Comparison of ENCODE assay signal across 1 cellular context in the genomic region with DNA sequence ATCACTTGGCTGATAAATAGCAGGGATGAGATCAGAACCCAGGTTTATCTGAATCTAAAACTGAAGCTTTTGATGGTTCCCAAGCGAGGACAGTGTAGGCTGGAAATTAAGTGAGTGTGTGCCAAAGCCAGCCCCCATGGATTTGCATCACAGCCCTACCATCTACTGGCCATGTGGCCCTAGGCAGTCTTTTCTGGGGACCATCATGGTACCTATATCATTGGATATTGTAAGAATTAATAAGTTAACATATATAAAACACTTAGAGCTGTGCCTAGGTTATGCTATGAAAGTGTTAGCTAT.
TF ChIP-seq lines count a peak whose summit lies in the region.

No MANE protein-coding gene starts in this region.

TF ChIP-seq in K562, 482 proteins besides CTCF, POLR2A, EP300 and RAD21 (continued from another document):
- TF ChIP-seq, protein P1, sequence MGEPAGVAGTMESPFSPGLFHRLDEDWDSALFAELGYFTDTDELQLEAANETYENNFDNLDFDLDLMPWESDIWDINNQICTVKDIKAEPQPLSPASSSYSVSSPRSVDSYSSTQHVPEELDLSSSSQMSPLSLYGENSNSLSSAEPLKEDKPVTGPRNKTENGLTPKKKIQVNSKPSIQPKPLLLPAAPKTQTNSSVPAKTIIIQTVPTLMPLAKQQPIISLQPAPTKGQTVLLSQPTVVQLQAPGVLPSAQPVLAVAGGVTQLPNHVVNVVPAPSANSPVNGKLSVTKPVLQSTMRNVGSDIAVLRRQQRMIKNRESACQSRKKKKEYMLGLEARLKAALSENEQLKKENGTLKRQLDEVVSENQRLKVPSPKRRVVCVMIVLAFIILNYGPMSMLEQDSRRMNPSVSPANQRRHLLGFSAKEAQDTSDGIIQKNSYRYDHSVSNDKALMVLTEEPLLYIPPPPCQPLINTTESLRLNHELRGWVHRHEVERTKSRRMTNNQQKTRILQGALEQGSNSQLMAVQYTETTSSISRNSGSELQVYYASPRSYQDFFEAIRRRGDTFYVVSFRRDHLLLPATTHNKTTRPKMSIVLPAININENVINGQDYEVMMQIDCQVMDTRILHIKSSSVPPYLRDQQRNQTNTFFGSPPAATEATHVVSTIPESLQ (CRISPR knock-in tag; IDR thresholded peaks at IDR 0.05): no peak
- TF ChIP-seq CC2D1A (IDR thresholded peaks at IDR 0.05): no peak
- no peak for TF ChIP-seq ZNF174 (CRISPR knock-in tag; IDR thresholded peaks at IDR 0.05)
- TF ChIP-seq, protein P2, sequence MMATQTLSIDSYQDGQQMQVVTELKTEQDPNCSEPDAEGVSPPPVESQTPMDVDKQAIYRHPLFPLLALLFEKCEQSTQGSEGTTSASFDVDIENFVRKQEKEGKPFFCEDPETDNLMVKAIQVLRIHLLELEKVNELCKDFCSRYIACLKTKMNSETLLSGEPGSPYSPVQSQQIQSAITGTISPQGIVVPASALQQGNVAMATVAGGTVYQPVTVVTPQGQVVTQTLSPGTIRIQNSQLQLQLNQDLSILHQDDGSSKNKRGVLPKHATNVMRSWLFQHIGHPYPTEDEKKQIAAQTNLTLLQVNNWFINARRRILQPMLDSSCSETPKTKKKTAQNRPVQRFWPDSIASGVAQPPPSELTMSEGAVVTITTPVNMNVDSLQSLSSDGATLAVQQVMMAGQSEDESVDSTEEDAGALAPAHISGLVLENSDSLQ (IDR thresholded peaks at IDR 0.05): no peak
- TF ChIP-seq, protein P3, sequence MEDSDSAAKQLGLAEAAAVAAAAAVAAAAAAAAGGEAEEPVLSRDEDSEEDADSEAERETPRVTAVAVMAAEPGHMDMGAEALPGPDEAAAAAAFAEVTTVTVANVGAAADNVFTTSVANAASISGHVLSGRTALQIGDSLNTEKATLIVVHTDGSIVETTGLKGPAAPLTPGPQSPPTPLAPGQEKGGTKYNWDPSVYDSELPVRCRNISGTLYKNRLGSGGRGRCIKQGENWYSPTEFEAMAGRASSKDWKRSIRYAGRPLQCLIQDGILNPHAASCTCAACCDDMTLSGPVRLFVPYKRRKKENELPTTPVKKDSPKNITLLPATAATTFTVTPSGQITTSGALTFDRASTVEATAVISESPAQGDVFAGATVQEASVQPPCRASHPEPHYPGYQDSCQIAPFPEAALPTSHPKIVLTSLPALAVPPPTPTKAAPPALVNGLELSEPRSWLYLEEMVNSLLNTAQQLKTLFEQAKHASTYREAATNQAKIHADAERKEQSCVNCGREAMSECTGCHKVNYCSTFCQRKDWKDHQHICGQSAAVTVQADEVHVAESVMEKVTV (CRISPR knock-in tag; IDR thresholded peaks at IDR 0.05): no peak
- no peak for TF ChIP-seq SMAD1 (IDR thresholded peaks at IDR 0.05; ENCODE audit: low read depth, low read length, partially characterized antibody)
- no peak for TF ChIP-seq RB1 (IDR thresholded peaks at IDR 0.05; ENCODE audit: low read depth)
TF ChIP-seq in K562: peak in this region for 0.
